ENCODE assay signal across 15 cellular contexts in genomic region chr13:32255744-32256120, GRCh38. TPM values are rescaled to one million over a fixed set of nuclear protein-coding genes. Genes with fewer than 3 reads are reported as not detected.
DNase-seq lines count a peak whose midpoint lies in the region; ATAC-seq, FAIRE-seq and TF ChIP-seq lines count a peak whose summit lies in the region.
"Had no signal": no experiment of that assay in that cellular context is flagged by ENCODE, and none has a peak within 500 bp of the region (broad histone marks: within the 10 kb centered on the region; RNA-seq: fewer than 3 reads in every experiment).

No MANE protein-coding gene starts in this region.

- no peaks in the 10 kb centered on the region for H3K27me3 ChIP-seq in psoas muscle (ENCODE audit: insufficient read depth in 3 of 3, low read length in 2 of 3)

- H3K4me1 ChIP-seq in A549 (no peaks in the 10 kb centered on the region), psoas muscle (peaks cover 16% of the 10 kb centered on the region)

- peak overlapping the region; percentile 26; the same call in 1 of the 3 replicates for H3K4me2 ChIP-seq in A549

- TF ChIP-seq CTCF in A549 (IDR thresholded peaks at IDR 0.05) (no peak), psoas muscle (IDR thresholded peaks at IDR 0.05) (no peak)

- TF ChIP-seq POLR2A in A549 (IDR thresholded peaks at IDR 0.05; ENCODE audit: low read length): no peak

- ATAC-seq in A549: no peak
- no peak for ATAC-seq in psoas muscle
- no peak for ATAC-seq in GM21529 (IDR thresholded peaks at IDR 0.05; ENCODE audit: unreplicated experiment)
- ATAC-seq in HG03342 (IDR thresholded peaks at IDR 0.05; ENCODE audit: unreplicated experiment): no peak

- peaks cover 0 to 15% of the 10 kb centered on the region in 2 donors for H3K36me3 ChIP-seq in psoas muscle (ENCODE audit: insufficient read depth in 1 of 2, low read depth in 1 of 2)

- WGBS in A549 (ENCODE audit: missing lambda C conversion rate): 29% methylated on average over 6 of the region's 6 CpGs
- 53 to 62% (median 55%) methylated on average over 6 of the region's 6 CpGs for WGBS in psoas muscle, 3 donors

- CTCF ChIA-PET in A549 (lab: Yijun Ruan, JAX): interaction anchor here (1.0 to 2.1 kb wide), 2 partner anchors 9 to 10 kb away, joined by 3 to 5 read pairs; no protein-coding TSS in a partner anchor

- H3K9me3 ChIP-seq in A549: no peaks in the 10 kb centered on the region
- no peaks in the 10 kb centered on the region for H3K9me3 ChIP-seq in psoas muscle

- no peak for FAIRE-seq in A549 (lab: Jason Lieb, UNC)

- H3K4me3 ChIP-seq in A549 (no peak overlapping the region), psoas muscle (peak overlapping the region; percentile 58)

- intact Hi-C loops in psoas muscle (cut with DNase I): no loop called here

- TF ChIP-seq EP300 in A549 (IDR thresholded peaks at IDR 0.05): no peak

- DNase-seq in A549 (ENCODE audit: low read depth in 1 of 2, low spot score in 1 of 2) (no peak), NCI-H69 (lab: John Stamatoyannopoulos, UW) (peak; percentile 5), epithelial cell of prostate (ENCODE audit: low read depth, low spot score) (no peak), psoas muscle (no peak), NCI-H2171 treated with DMSO at 0.1 percent for 48 hours (lab: John Stamatoyannopoulos, UW) (no peak), NCI-H446 treated with DMSO at 0.1 percent for 48 hours (lab: John Stamatoyannopoulos, UW) (no peak)
- DNase-seq: activated CD4-positive, alpha-beta memory T cell treated with anti-CD3 and anti-CD28 coated beads for 36 hours; activated gamma-delta T cell; mesendoderm; NCI-H1105; NCI-H524; stimulated activated CD4-positive, alpha-beta T cell treated with anti-CD3 and anti-CD28 coated beads, Interleukin-12 subunit alpha, Interleukin-12 subunit beta, amount 100 ng/mL, for 4 hours had no signal

- H3K27ac ChIP-seq in A549 (no peak overlapping the region), epithelial cell of prostate (peak overlapping the region; percentile 72), psoas muscle (peak overlapping the region; percentile 71)

- TF ChIP-seq RAD21 in A549 (conservative IDR thresholded peaks at IDR 0.05 in 1 of 2, IDR thresholded peaks at IDR 0.05 in 1 of 2): no peak

- POLR2A ChIA-PET in A549 (lab: Yijun Ruan, JAX): no interaction called here

TF ChIP-seq in A549, 52 proteins besides CTCF, POLR2A, EP300 and RAD21:
- TF ChIP-seq MYC (IDR thresholded peaks at IDR 0.05; ENCODE audit: borderline replicate concordance, low read length) (no peak), CHD4 (IDR thresholded peaks at IDR 0.05; ENCODE audit: borderline replicate concordance) (no peak), SMC3 (IDR thresholded peaks at IDR 0.05) (no peak), TFCP2L1 (CRISPR knock-in tag; IDR thresholded peaks at IDR 0.05) (no peak), ZSCAN20 (CRISPR knock-in tag; IDR thresholded peaks at IDR 0.05) (no peak), CBX8 (IDR thresholded peaks at IDR 0.05) (no peak), HMGXB4 (CRISPR knock-in tag; IDR thresholded peaks at IDR 0.05; ENCODE audit: borderline replicate concordance) (no peak), RNF2 (IDR thresholded peaks at IDR 0.05; ENCODE audit: borderline replicate concordance, low read depth) (no peak), ESRRA (IDR thresholded peaks at IDR 0.05; ENCODE audit: borderline replicate concordance, low read length) (no peak), FOSB (CRISPR knock-in tag; IDR thresholded peaks at IDR 0.05) (no peak)
- TF ChIP-seq, protein P1, sequence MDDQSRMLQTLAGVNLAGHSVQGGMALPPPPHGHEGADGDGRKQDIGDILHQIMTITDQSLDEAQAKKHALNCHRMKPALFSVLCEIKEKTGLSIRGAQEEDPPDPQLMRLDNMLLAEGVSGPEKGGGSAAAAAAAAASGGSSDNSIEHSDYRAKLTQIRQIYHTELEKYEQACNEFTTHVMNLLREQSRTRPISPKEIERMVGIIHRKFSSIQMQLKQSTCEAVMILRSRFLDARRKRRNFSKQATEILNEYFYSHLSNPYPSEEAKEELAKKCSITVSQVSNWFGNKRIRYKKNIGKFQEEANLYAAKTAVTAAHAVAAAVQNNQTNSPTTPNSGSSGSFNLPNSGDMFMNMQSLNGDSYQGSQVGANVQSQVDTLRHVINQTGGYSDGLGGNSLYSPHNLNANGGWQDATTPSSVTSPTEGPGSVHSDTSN (IDR thresholded peaks at IDR 0.05): no peak

RNA-seq across cellular contexts. Expression of gene ZAR1L, which starts 59.4 kb away (rescaled TPM):
- not detected in 2 replicates for polyA plus RNA-seq in A549 (2011; rRNA removed)
- 0.03 and 0.04 TPM in 2 replicates for polyA plus RNA-seq in A549 (2012; cell fraction: cytosol; rRNA removed)
- polyA plus RNA-seq in A549 (2012; cell fraction: nucleus; rRNA removed): 0.11 and 0.14 TPM in 2 replicates
- polyA plus RNA-seq in A549 (2017; fragmentation: RNase III; extraction: RNeasy Plus Mini Kit Qiagen cat#74134 plus additional on column Dnase treatment): not detected in 3 replicates
- polyA minus RNA-seq in A549 (2011; rRNA and poly(A)+ RNA removed): not detected in 2 replicates
- not detected for total RNA-seq in psoas muscle
- not detected for polyA plus RNA-seq in psoas muscle
- total RNA-seq: activated CD4-positive, alpha-beta memory T cell treated with anti-CD3 and anti-CD28 coated beads for 36 hours; urinary bladder had no signal
- polyA plus RNA-seq: urinary bladder had no signal

RNA-seq across cellular contexts. Expression of gene BRCA2, which starts 59.6 kb away (rescaled TPM):
- polyA plus RNA-seq in A549 (2011; rRNA removed) (4.6 and 5.9 TPM in 2 replicates), A549 (2017; fragmentation: RNase III; extraction: RNeasy Plus Mini Kit Qiagen cat#74134 plus additional on column Dnase treatment) (2.6 to 3.6 TPM (median 3.4 TPM) in 3 replicates), psoas muscle (under 1 TPM; 0.01 to 0.09 (median 0.07) TPM)
- 2.0 and 2.3 TPM in 2 replicates for polyA plus RNA-seq in A549 (2012; cell fraction: cytosol; rRNA removed)
- polyA plus RNA-seq in A549 (2012; cell fraction: nucleus; rRNA removed): 2.3 and 4.4 TPM in 2 replicates
- polyA minus RNA-seq in A549 (2011; rRNA and poly(A)+ RNA removed): 3.2 and 4.8 TPM in 2 replicates
- under 1 TPM; 0.11 to 0.34 (median 0.20) TPM for total RNA-seq in psoas muscle

Comparison
In these comparisons a context has a peak if more than half of its experiments do, and no peak if none do; other contexts are left out.
1. H3K27ac ChIP-seq: peak in epithelial cell of prostate (single experiment) and psoas muscle (single experiment); none in A549 (0 of 2).